Comparison of ENCODE assay signal across 8 cellular contexts in the genomic region with DNA sequence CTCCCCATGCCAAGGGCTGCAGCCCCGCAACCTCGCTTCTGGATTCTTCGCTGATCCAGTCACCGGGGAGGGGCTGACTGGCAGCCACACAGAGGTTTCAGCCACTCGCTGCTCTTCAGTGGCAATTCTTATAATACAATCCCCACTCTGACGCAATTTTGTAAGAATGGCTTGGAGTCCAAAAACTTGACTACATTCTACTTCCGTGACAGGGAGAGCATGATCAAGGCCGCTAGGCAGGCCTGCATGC. TPM values are rescaled to one million over a fixed set of nuclear protein-coding genes. Genes with fewer than 3 reads are reported as not detected.
DNase-seq lines count a peak whose midpoint lies in the region; ATAC-seq and TF ChIP-seq lines count a peak whose summit lies in the region.

No MANE protein-coding gene starts in this region.

- TF ChIP-seq CTCF in chondrocyte (IDR thresholded peaks at IDR 0.05): no peak

- H3K9me3 ChIP-seq in mucosa of rectum (ENCODE audit: control insufficient read depth in 2 of 2, low read length in 2 of 2): no peaks in the 10 kb centered on the region

- peaks cover 26 to 28% of the 10 kb centered on the region in 2 donors for H3K4me1 ChIP-seq in mucosa of rectum (ENCODE audit: control insufficient read depth in 2 of 2, insufficient read depth in 2 of 2, low read length in 2 of 2)

- H3K4me3 Mint-ChIP-seq in chondrocyte (ENCODE audit: unreplicated experiment): peak overlapping the region; percentile 84

- H3K27ac Mint-ChIP-seq in chondrocyte (ENCODE audit: unreplicated experiment): peak overlapping the region; percentile 98

- no peaks in the 10 kb centered on the region for H3K9me3 Mint-ChIP-seq in chondrocyte (ENCODE audit: low read depth)

- H3K36me3 Mint-ChIP-seq in chondrocyte (ENCODE audit: low read depth): peaks cover 2% of the 10 kb centered on the region

- peak overlapping the region; percentile 86 to 96 for H3K27ac ChIP-seq in mucosa of rectum (ENCODE audit: low read depth in 2 of 2, low read length in 2 of 2)

- peak overlapping the region; percentile 76 to 91 for H3K9ac ChIP-seq in mucosa of rectum (ENCODE audit: low read depth in 1 of 2, low read length in 2 of 2)

- H3K27me3 ChIP-seq in mucosa of rectum (ENCODE audit: control insufficient read depth in 2 of 2, insufficient read depth in 2 of 2, low read length in 2 of 2): no peaks in the 10 kb centered on the region

- no peaks in the 10 kb centered on the region for H3K27me3 Mint-ChIP-seq in chondrocyte (ENCODE audit: low read depth)

- peak; percentile 43 for ATAC-seq in Right ventricle myocardium inferior

- DNase-seq in Right ventricle myocardium inferior (ENCODE audit: missing footprints) (no peak), cardiac septum (ENCODE audit: low spot score) (no peak), chondrocyte (ENCODE audit: low spot score) (no peak), UCSD-AML1 (lab: John Stamatoyannopoulos, UW; ENCODE audit: unreplicated experiment) (no peak), NCI-H2171 (lab: John Stamatoyannopoulos, UW) (no peak), ecto neural progenitor cell (ENCODE audit: low spot score) (no peak), DMS53 (lab: John Stamatoyannopoulos, UW) (no peak)

- H3K4me3 ChIP-seq in mucosa of rectum (ENCODE audit: low read length in 2 of 2): peak overlapping the region; percentile 85 to 90

- peaks cover 58% of the 10 kb centered on the region for H3K4me1 Mint-ChIP-seq in chondrocyte (ENCODE audit: low read depth)

- intact Hi-C loops in Right ventricle myocardium inferior (cut with DNase I) (loop anchor here (1.0 to 2.0 kb wide), 4 partner anchors 15 to 224 kb away; partner anchors contain the start of genes MAPK1 and PPM1F), cardiac septum (cut with DNase I) (loop anchor here (1.0 to 5.0 kb wide), 4 partner anchors 15 to 224 kb away; partner anchors contain the start of genes MAPK1 and PPM1F)

- peaks cover 8 to 11% of the 10 kb centered on the region in 2 donors for H3K36me3 ChIP-seq in mucosa of rectum (ENCODE audit: control insufficient read depth in 2 of 2, insufficient read depth in 2 of 2, low read length in 2 of 2)

RNA-seq across cellular contexts. Expression of gene PPM1F, which starts 14.9 kb away (rescaled TPM):
- total RNA-seq in Right ventricle myocardium inferior: 18.9 TPM
- total RNA-seq in cardiac septum: 20.5 TPM
- 26.2 to 32.3 TPM (median 28.1 TPM) in 3 replicates for total RNA-seq in chondrocyte

RNA-seq across cellular contexts. Expression of gene TOP3B, which starts 44.8 kb away (rescaled TPM):
- 10.4 TPM for total RNA-seq in Right ventricle myocardium inferior
- total RNA-seq in cardiac septum: 13.1 TPM
- total RNA-seq in chondrocyte: 23.3 to 38.1 TPM (median 25.8 TPM) in 3 replicates
